In genomic region chr11:113283881-113284280, GRCh38 we compare ENCODE assay signal across 27 cellular contexts.
"Had no signal": no experiment of that assay in that cellular context is flagged by ENCODE, and none has a peak within 500 bp of the region (broad histone marks: within the 10 kb centered on the region; RNA-seq: fewer than 3 reads in every experiment).

No MANE protein-coding gene starts in this region.

- H3K4me3 ChIP-seq: pancreas, prostate gland, right lobe of liver, sigmoid colon, stomach, thoracic aorta, thyroid gland, tibial nerve, upper lobe of left lung, vagina had no signal

- H3K27me3 ChIP-seq: pancreas, right lobe of liver, sigmoid colon, stomach, thyroid gland, tibial nerve, upper lobe of left lung, vagina had no signal

- H3K9me3 ChIP-seq: neutrophil, pancreas, prostate gland, right lobe of liver, sigmoid colon, stomach, thoracic aorta, thyroid gland, tibial nerve, upper lobe of left lung, vagina had no signal

- ATAC-seq: naive thymus-derived CD8-positive, alpha-beta T cell; natural killer cell treated with Interleukin-12 subunit alpha and Interleukin-12 subunit beta and Interleukin-15 and Interleukin-18, amount 100 ng/mL, for 72 hours; pancreas; right cardiac atrium; stimulated activated effector memory CD8-positive, alpha-beta T cell treated with anti-CD3 and anti-CD28 coated beads, Interleukin-12 subunit alpha, Interleukin-12 subunit beta, amount 100 ng/mL, for 72 hours; stimulated activated naive B cell treated with anti-CD40 and anti-IgM and Interleukin-4, amounts not matched to agents 10 μg/mL and 1 μg/mL and 100 μg/mL, for 72 hours had no signal

- DNase-seq: naive thymus-derived CD8-positive, alpha-beta T cell; nephron progenitor cell; nucleus accumbens; pancreas; retina; right cardiac atrium; right lobe of liver; sigmoid colon; small intestine; stimulated activated CD4-positive, alpha-beta T cell treated with anti-CD3 and anti-CD28 coated beads, Interleukin-15, amount 100 ng/mL, for 24 hours; stimulated activated CD4-positive, alpha-beta T cell treated with anti-CD3 and anti-CD28 coated beads, Interleukin-2, amount 100 ng/mL, for 24 hours; stimulated activated CD4-positive, alpha-beta T cell treated with anti-CD3 and anti-CD28 coated beads, Interleukin-2, amount 100 ng/mL, for 48 hours; stimulated activated CD4-positive, alpha-beta T cell treated with anti-CD3 and anti-CD28 coated beads, Interleukin-4, amount 100 ng/mL, for 24 hours; stimulated activated naive B cell treated with anti-CD40 and anti-IgM and Interleukin-4, amounts not matched to agents 10 μg/mL and 1 μg/mL and 100 μg/mL, for 72 hours; stimulated activated naive CD4-positive, alpha-beta T cell treated with Interleukin-2 at 50 U/mL for 16 hours; stomach; thyroid gland; trophoblast cell; upper lobe of left lung had no signal

- H3K4me1 ChIP-seq: pancreas, prostate gland, right lobe of liver, thyroid gland, tibial nerve, upper lobe of left lung, vagina had no signal

- H3K36me3 ChIP-seq: neutrophil, pancreas, prostate gland, right lobe of liver, sigmoid colon, stomach, thoracic aorta, thyroid gland, tibial nerve, upper lobe of left lung, vagina had no signal

- FAIRE-seq: pancreas, small intestine, urothelium cell line had no signal

- H3K27ac ChIP-seq: neutrophil, pancreas, prostate gland, right lobe of liver, sigmoid colon, stomach, thoracic aorta, thyroid gland, tibial nerve, upper lobe of left lung, vagina had no signal
